Comparison of ENCODE assay signal across 8 cellular contexts in the genomic region with DNA sequence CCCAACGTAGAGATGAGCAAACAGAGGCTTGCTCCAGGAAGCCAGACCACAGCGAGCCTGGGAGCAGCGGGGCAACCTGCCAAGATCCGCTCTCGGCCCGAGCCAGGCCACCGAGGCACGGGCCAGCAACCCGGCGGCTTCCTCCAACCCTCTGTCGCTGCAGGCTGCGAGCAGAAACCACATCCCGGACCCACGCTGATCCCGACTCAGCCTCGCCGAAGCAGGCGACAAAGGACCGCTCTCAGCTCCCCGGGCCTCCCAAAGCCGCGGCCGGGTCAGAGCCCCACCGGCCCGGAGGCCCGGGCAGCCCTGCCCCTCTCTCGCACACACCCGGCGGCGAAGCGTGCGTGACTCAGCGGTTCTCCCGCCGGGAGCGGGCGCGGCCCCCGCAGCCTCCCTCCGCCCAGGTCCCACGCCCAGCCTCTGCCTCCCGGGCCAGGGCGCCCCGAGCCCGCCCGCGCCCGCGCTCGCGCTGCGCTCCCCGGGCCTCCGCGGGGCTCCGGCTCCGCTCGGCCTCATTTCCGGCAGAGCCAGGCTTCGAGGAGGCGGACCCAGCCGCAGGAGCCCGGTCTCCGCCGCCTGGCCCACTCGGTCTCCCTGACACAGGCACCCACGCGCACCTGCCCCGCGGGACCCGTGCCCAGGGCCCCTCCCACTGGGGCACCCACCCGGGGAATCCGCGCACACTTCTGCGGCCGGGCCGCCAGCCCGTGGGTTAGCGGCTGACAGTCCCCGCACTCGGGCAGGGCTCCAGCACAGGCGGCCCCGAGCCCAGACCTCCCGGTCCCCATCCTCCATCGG. TPM values are rescaled to one million over a fixed set of nuclear protein-coding genes. Genes with fewer than 3 reads are reported as not detected.
DNase-seq lines count a peak whose midpoint lies in the region; ATAC-seq and TF ChIP-seq lines count a peak whose summit lies in the region.

No MANE protein-coding gene starts in this region.

- H3K27me3 Mint-ChIP-seq in activated T-cell treated with anti-CD3 and anti-CD28 coated beads, Interleukin-2, amount 50 U/mL, for 4 hours (ENCODE audit: low read depth) = peaks cover 60% of the 10 kb centered on the region
- H3K27me3 Mint-ChIP-seq in activated CD8-positive, alpha-beta memory T cell treated with anti-CD3 and anti-CD28 coated beads, Interleukin-2, amount 10 ng/mL, durations not matched to agents 7 days and 5 days = peaks cover 50% of the 10 kb centered on the region
- H3K27me3 Mint-ChIP-seq in neural crest cell (ENCODE audit: low read depth) = peaks cover 88% of the 10 kb centered on the region

- TF ChIP-seq CTCF in neural crest cell (conservative IDR thresholded peaks at IDR 0.05) = no peak

- H3K4me3 Mint-ChIP-seq in activated T-cell treated with anti-CD3 and anti-CD28 coated beads, Interleukin-2, amount 50 U/mL, for 4 hours = no peak overlapping the region
- H3K4me3 Mint-ChIP-seq in activated CD8-positive, alpha-beta memory T cell treated with anti-CD3 and anti-CD28 coated beads, Interleukin-2, amount 10 ng/mL, durations not matched to agents 7 days and 5 days = peak overlapping the region; percentile 23
- H3K4me3 Mint-ChIP-seq in neural crest cell = peak overlapping the region; percentile 61

- no peak overlapping the region for H3K27ac Mint-ChIP-seq in activated CD8-positive, alpha-beta memory T cell treated with anti-CD3 and anti-CD28 coated beads, Interleukin-2, amount 10 ng/mL, durations not matched to agents 7 days and 5 days
- H3K27ac Mint-ChIP-seq in neural crest cell (ENCODE audit: unreplicated experiment) = no peak overlapping the region

- no peaks in the 10 kb centered on the region for H3K36me3 Mint-ChIP-seq in activated T-cell treated with anti-CD3 and anti-CD28 coated beads, Interleukin-2, amount 50 U/mL, for 4 hours (ENCODE audit: insufficient read depth)
- no peaks in the 10 kb centered on the region for H3K36me3 Mint-ChIP-seq in activated CD8-positive, alpha-beta memory T cell treated with anti-CD3 and anti-CD28 coated beads, Interleukin-2, amount 10 ng/mL, durations not matched to agents 7 days and 5 days
- H3K36me3 Mint-ChIP-seq in neural crest cell (ENCODE audit: low read depth) = no peaks in the 10 kb centered on the region

- ATAC-seq in activated T-cell treated with anti-CD3 and anti-CD28 coated beads, Interleukin-2, amount 50 U/mL, for 4 hours = peak; percentile 20 to 48
- ATAC-seq in activated CD8-positive, alpha-beta memory T cell treated with anti-CD3 and anti-CD28 coated beads, Interleukin-2, amount 10 ng/mL, durations not matched to agents 7 days and 5 days = peak; percentile 33
- ATAC-seq in GM18867 (IDR thresholded peaks at IDR 0.05; ENCODE audit: unreplicated experiment) = no peak
- no peak for ATAC-seq in GM18517 (IDR thresholded peaks at IDR 0.05; ENCODE audit: unreplicated experiment)

- CTCF ChIA-PET in activated CD8-positive, alpha-beta memory T cell treated with anti-CD3 and anti-CD28 coated beads, Interleukin-2, amount 10 ng/mL, durations not matched to agents 7 days and 5 days (lab: Charles Lee) = no interaction called here

- DNase-seq in activated T-cell treated with anti-CD3 and anti-CD28 coated beads, Interleukin-2, amount 50 U/mL, for 4 hours = no peak
- no peak for DNase-seq in activated T-cell treated with anti-CD3 and anti-CD28 coated beads for 4 hours
- DNase-seq in activated CD8-positive, alpha-beta memory T cell treated with anti-CD3 and anti-CD28 coated beads, Interleukin-2, amount 10 ng/mL, durations not matched to agents 7 days and 5 days = no peak
- peak; percentile 10 for DNase-seq in foreskin melanocyte
- DNase-seq in neural crest cell (ENCODE audit: low read depth, low spot score) = no peak
- no peak for DNase-seq in OCI-M2 (lab: John Stamatoyannopoulos, UW; ENCODE audit: unreplicated experiment)

- no peaks in the 10 kb centered on the region for H3K9me3 Mint-ChIP-seq in activated T-cell treated with anti-CD3 and anti-CD28 coated beads, Interleukin-2, amount 50 U/mL, for 4 hours
- H3K9me3 Mint-ChIP-seq in activated CD8-positive, alpha-beta memory T cell treated with anti-CD3 and anti-CD28 coated beads, Interleukin-2, amount 10 ng/mL, durations not matched to agents 7 days and 5 days (ENCODE audit: low read depth) = no peaks in the 10 kb centered on the region
- H3K9me3 Mint-ChIP-seq in neural crest cell = no peaks in the 10 kb centered on the region

- peaks cover 7% of the 10 kb centered on the region for H3K4me1 Mint-ChIP-seq in activated T-cell treated with anti-CD3 and anti-CD28 coated beads, Interleukin-2, amount 50 U/mL, for 4 hours (ENCODE audit: low read depth)
- peaks cover 3% of the 10 kb centered on the region for H3K4me1 Mint-ChIP-seq in activated CD8-positive, alpha-beta memory T cell treated with anti-CD3 and anti-CD28 coated beads, Interleukin-2, amount 10 ng/mL, durations not matched to agents 7 days and 5 days
- H3K4me1 Mint-ChIP-seq in neural crest cell = no peaks in the 10 kb centered on the region

RNA-seq across cellular contexts. Expression of a gene that starts 1.7 kb away (rescaled TPM):
- not detected for total RNA-seq in activated T-cell treated with anti-CD3 and anti-CD28 coated beads, Interleukin-2, amount 50 U/mL, for 4 hours
- total RNA-seq in activated CD8-positive, alpha-beta memory T cell treated with anti-CD3 and anti-CD28 coated beads, Interleukin-2, amount 10 ng/mL, durations not matched to agents 7 days and 5 days = not detected
- 0.32 and 0.35 TPM in 2 replicates for total RNA-seq in neural crest cell

Comparison
In these comparisons a context has a peak if more than half of its experiments do, and no peak if none do; other contexts are left out.
1. ATAC-seq: peak in activated T-cell treated with anti-CD3 and anti-CD28 coated beads, Interleukin-2, amount 50 U/mL, for 4 hours (2 of 2) and activated CD8-positive, alpha-beta memory T cell treated with anti-CD3 and anti-CD28 coated beads, Interleukin-2, amount 10 ng/mL, durations not matched to agents 7 days and 5 days (single experiment); none in GM18867 (single experiment) and GM18517 (single experiment).